Comparison of ENCODE assay signal across 13 cellular contexts in the genomic region with DNA sequence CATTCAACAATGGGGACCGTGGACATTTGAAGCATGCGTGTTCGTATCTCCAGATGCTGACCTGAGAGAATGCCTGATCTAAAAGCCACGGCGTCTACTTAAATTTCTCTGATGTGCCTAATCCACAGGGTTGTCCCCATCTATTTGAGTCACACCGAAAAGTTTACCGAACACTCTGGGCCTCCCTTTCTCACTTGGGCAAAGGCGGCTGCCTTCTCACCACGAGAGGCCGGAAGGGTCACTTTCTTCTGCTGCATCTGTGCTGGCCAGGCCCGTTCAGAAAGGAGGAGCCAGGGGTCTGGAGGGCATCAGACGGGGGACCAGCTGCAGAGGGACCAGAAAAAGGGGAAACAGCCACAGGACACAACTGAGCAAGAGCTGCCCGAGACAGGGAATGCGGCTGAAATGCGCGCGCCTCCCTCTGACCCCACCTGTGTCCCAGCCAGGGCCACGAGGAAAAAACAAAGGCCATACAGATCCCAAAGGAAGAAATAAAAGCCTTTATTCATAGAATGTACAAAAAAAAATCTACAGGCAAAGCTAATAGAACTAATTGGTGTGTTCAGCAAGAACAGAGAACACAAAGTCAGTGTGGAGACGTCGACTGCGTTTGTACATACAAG.
DNase-seq lines count a peak whose midpoint lies in the region; TF ChIP-seq lines count a peak whose summit lies in the region.
"Had no signal": no experiment of that assay in that cellular context is flagged by ENCODE, and none has a peak within 500 bp of the region (broad histone marks: within the 10 kb centered on the region; RNA-seq: fewer than 3 reads in every experiment).

No MANE protein-coding gene starts in this region.

- peaks cover 88% of the 10 kb centered on the region for H4K20me1 ChIP-seq in BLaER1
- peaks cover 11% of the 10 kb centered on the region for H4K20me1 ChIP-seq in Loucy (ENCODE audit: insufficient read depth, low read length, poor library complexity, severe bottlenecking)

- H3K79me2 ChIP-seq in Loucy (ENCODE audit: insufficient read depth, low read length): peaks cover 30% of the 10 kb centered on the region; the same call in 1 of the 2 replicates

- H3K4me1 Mint-ChIP-seq in nephron progenitor cell: peaks cover 58% of the 10 kb centered on the region

- H3K36me3 ChIP-seq in BLaER1 (peaks cover 53% of the 10 kb centered on the region), Loucy (ENCODE audit: insufficient read depth, low read length) (peaks cover 10% of the 10 kb centered on the region; the same call in 1 of the 2 replicates), MG63 (peaks cover 19% of the 10 kb centered on the region)

- H3K9me3 ChIP-seq in BLaER1 (peaks cover 12% of the 10 kb centered on the region), Loucy (ENCODE audit: insufficient read depth, low read depth, low read length) (no peaks in the 10 kb centered on the region), MG63 (no peaks in the 10 kb centered on the region)
- H3K9me3 ChIP-seq: psoas muscle, thoracic aorta had no signal

- H3K4me3 Mint-ChIP-seq in nephron progenitor cell: peak overlapping the region; percentile 17

- H3K4me2 ChIP-seq in BLaER1 (peak overlapping the region; percentile 40), Loucy (ENCODE audit: low read depth, low read length, poor library complexity, severe bottlenecking) (peak overlapping the region; percentile 2)

- H3K27ac ChIP-seq in BLaER1: no peak overlapping the region
- peak overlapping the region; percentile 65 for H3K27ac ChIP-seq in caudate nucleus (ENCODE audit: low read depth, low read length)
- H3K27ac ChIP-seq: psoas muscle, thoracic aorta had no signal

- peaks cover 6% of the 10 kb centered on the region; the same call in 1 of the 2 replicates for H3F3A ChIP-seq in Loucy (ENCODE audit: low read depth)

- peak overlapping the region; percentile 92 for H3K27ac Mint-ChIP-seq in nephron progenitor cell

- peaks cover 25% of the 10 kb centered on the region for H3K36me3 Mint-ChIP-seq in nephron progenitor cell (ENCODE audit: low read depth)

- H3K27me3 ChIP-seq in BLaER1 (no peaks in the 10 kb centered on the region), Loucy (ENCODE audit: insufficient read depth, low read length, poor library complexity, severe bottlenecking) (no peaks in the 10 kb centered on the region), MG63 (no peaks in the 10 kb centered on the region)

- H3K4me1 ChIP-seq in BLaER1 (peaks cover 73% of the 10 kb centered on the region), Loucy (ENCODE audit: insufficient read depth, low read length, poor library complexity, severe bottlenecking) (peaks cover 30% of the 10 kb centered on the region)

- peaks cover 22% of the 10 kb centered on the region for H3K9me3 Mint-ChIP-seq in nephron progenitor cell

- H3K27me3 Mint-ChIP-seq in nephron progenitor cell (ENCODE audit: low read depth, poor library complexity): no peaks in the 10 kb centered on the region

- H3K4me3 ChIP-seq in BLaER1: no peak overlapping the region
- no peak overlapping the region for H3K4me3 ChIP-seq in Loucy (ENCODE audit: low read length, poor library complexity, severe bottlenecking)
- H3K4me3 ChIP-seq in MG63: no peak overlapping the region
- H3K4me3 ChIP-seq: K562, psoas muscle, thoracic aorta had no signal

- no peaks in the 10 kb centered on the region for H3K9me2 ChIP-seq in Loucy (replicated peaks; ENCODE audit: low read depth, low read length)

- H2AFZ ChIP-seq in Loucy (ENCODE audit: low read length): no peak overlapping the region

- DNase-seq in caudate nucleus (lab: John Stamatoyannopoulos, UW): peak in 6 of 61 donors; percentile 21 to 57 (median 35)
- DNase-seq in nephron progenitor cell: no peak
- DNase-seq in stimulated activated naive CD4-positive, alpha-beta T cell (lab: John Stamatoyannopoulos, UW): no peak
- DNase-seq in activated CD8-positive, alpha-beta memory T cell treated with anti-CD3 and anti-CD28 coated beads, Interleukin-2, amount 50 U/mL, for 4 hours: no peak
- DNase-seq in NK-92 (lab: John Stamatoyannopoulos, UW; ENCODE audit: unreplicated experiment): no peak
- no peak for DNase-seq in MG63
- DNase-seq: foreskin melanocyte; stimulated activated CD4-positive, alpha-beta T cell treated with anti-CD3 and anti-CD28 coated beads, Interleukin-4, amount 100 ng/mL, for 24 hours had no signal

- H3K9ac ChIP-seq in BLaER1 (no peak overlapping the region), Loucy (ENCODE audit: low read depth, low read length, poor library complexity, severe bottlenecking) (no peak overlapping the region)

- TF ChIP-seq CTCF in Loucy (conservative IDR thresholded peaks at IDR 0.05; ENCODE audit: low read length): no peak
- no peak for TF ChIP-seq CTCF in nephron progenitor cell (IDR thresholded peaks at IDR 0.05)
